In the genomic region with DNA sequence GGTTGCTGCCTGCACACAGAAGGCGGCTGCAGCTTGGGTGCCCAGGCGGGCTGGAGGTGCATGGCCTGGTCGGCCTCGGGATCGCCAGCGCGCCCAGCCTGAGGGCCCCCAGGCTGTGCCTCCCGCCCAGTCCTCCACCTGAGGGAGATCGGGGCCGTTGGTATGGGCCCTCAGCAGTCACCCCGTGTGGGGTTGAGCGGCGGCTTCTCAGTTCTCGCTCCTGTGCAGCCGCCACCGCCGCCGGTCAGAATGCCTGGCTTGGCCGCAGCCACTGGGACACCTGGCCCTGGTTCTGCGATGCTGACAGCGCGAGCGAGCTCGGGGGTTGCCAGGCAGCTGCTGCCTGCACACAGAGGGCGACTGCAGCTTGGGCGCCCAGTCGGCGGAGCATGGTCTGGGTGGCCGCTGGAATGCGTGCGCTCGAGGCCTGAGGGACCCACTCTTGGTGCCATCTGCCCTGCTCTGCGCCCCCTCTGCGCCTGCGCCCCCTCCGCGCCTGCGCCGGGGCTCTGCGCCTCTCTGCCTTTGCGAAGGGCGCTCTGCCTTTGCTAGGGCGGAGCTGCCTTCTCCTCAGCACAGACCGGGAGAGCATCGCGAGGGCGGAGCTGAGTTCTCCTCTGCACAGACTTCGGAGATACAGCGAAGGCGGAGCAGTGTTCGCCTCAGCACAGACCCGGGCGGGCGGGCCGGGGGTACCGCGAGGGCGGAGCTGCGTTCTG, we compare ENCODE assay signal across 8 cellular contexts.
DNase-seq lines count a peak whose midpoint lies in the region; ATAC-seq and TF ChIP-seq lines count a peak whose summit lies in the region.
"Not testable (repeated sequence)": the region's sequence is repeated elsewhere in the genome, so short reads cannot be mapped to it uniquely, and the experiment has no call there.

No MANE protein-coding gene starts in this region.

- peak; percentile 57 to 88 (median 71) for DNase-seq in CD8-positive, alpha-beta T cell
- DNase-seq in T follicular helper cell (ENCODE audit: low read depth) (peak; percentile 68), foreskin keratinocyte (peak; percentile 47 to 73)
- DNase-seq in activated naive CD4-positive, alpha-beta T cell treated with anti-CD3 and anti-CD28 coated beads, Interleukin-2, amount 50 U/mL, for 72 hours (ENCODE audit: low spot score in 2 of 2), result peak in 1 of 2 donors; percentile 77
- peak; percentile 60 for DNase-seq in stimulated activated CD8-positive, alpha-beta memory T cell treated with anti-CD3 and anti-CD28 coated beads, Interleukin-15, amount 100 ng/mL, for 4 hours (ENCODE audit: low read depth in 2 of 2)

- not testable (repeated sequence) for TF ChIP-seq CTCF in CD8-positive, alpha-beta T cell (IDR thresholded peaks at IDR 0.05); foreskin keratinocyte (conservative IDR thresholded peaks at IDR 0.05); nephron (IDR thresholded peaks at IDR 0.05; ENCODE audit: unreplicated experiment in 3 of 3)

- POLR2A ChIA-PET in CD8-positive, alpha-beta T cell (lab: Charles Lee), result interaction anchor here (0.8 kb wide), 1 partner anchor 282 kb away, joined by 3 read pairs; no protein-coding TSS in a partner anchor

- not testable (repeated sequence) for H3K9me3 ChIP-seq in CD8-positive, alpha-beta T cell (ENCODE audit: low read length)

- intact Hi-C loops in CD8-positive, alpha-beta T cell (cut with DNase I, micrococcal nuclease), result not testable (repeated sequence)

- H3K27me3 Mint-ChIP-seq in CD8-positive, alpha-beta T cell (ENCODE audit: low read depth); nephron (ENCODE audit: low read depth): not testable (repeated sequence)

- H3K27ac ChIP-seq in CD8-positive, alpha-beta T cell (ENCODE audit: low read depth, low read length); foreskin keratinocyte: not testable (repeated sequence)

- H3K27me3 ChIP-seq in CD8-positive, alpha-beta T cell (ENCODE audit: insufficient read depth, low read length); foreskin keratinocyte: not testable (repeated sequence)

- H3K36me3 Mint-ChIP-seq in CD8-positive, alpha-beta T cell; activated naive CD4-positive, alpha-beta T cell treated with anti-CD3 and anti-CD28 coated beads, Interleukin-2, amount 50 U/mL, for 72 hours; nephron (ENCODE audit: low read depth): not testable (repeated sequence)

- H3K9me3 Mint-ChIP-seq in CD8-positive, alpha-beta T cell; activated naive CD4-positive, alpha-beta T cell treated with anti-CD3 and anti-CD28 coated beads, Interleukin-2, amount 50 U/mL, for 72 hours; nephron: not testable (repeated sequence)

- H3K27ac Mint-ChIP-seq in CD8-positive, alpha-beta T cell, result peak overlapping the region; percentile 49
- H3K27ac Mint-ChIP-seq in activated naive CD4-positive, alpha-beta T cell treated with anti-CD3 and anti-CD28 coated beads, Interleukin-2, amount 50 U/mL, for 72 hours; nephron: not testable (repeated sequence)

- not testable (repeated sequence) for H3K36me3 ChIP-seq in CD8-positive, alpha-beta T cell (ENCODE audit: insufficient read depth, low read length)

- peak overlapping the region; percentile 78 for H3K4me3 Mint-ChIP-seq in CD8-positive, alpha-beta T cell
- H3K4me3 Mint-ChIP-seq in nephron, result peak overlapping the region; percentile 76 to 85 (median 84)

- H3K4me1 Mint-ChIP-seq in CD8-positive, alpha-beta T cell (ENCODE audit: low read depth); nephron: not testable (repeated sequence)

- peak; percentile 100 for ATAC-seq in CD8-positive, alpha-beta T cell
- peak; percentile 100 for ATAC-seq in GM19467 (IDR thresholded peaks at IDR 0.05; ENCODE audit: unreplicated experiment)
- ATAC-seq in HG03175 (IDR thresholded peaks at IDR 0.05; ENCODE audit: unreplicated experiment), result peak; percentile 100
- peak; percentile 100 for ATAC-seq in activated naive CD4-positive, alpha-beta T cell treated with anti-CD3 and anti-CD28 coated beads, Interleukin-2, amount 50 U/mL, for 72 hours
- ATAC-seq in foreskin keratinocyte, result peak; percentile 100

- H3K4me3 ChIP-seq in CD8-positive, alpha-beta T cell (ENCODE audit: low read depth, low read length), result peak overlapping the region; percentile 53

- CTCF ChIA-PET in CD8-positive, alpha-beta T cell (lab: Charles Lee), result not testable (repeated sequence)

- not testable (repeated sequence) for H3K4me1 ChIP-seq in CD8-positive, alpha-beta T cell (ENCODE audit: insufficient read depth, low read length); foreskin keratinocyte
